In genomic region chr10:4095171-4095570, GRCh38 we compare ENCODE assay signal across 9 cellular contexts.
"Had no signal": no experiment of that assay in that cellular context is flagged by ENCODE, and none has a peak within 500 bp of the region (broad histone marks: within the 10 kb centered on the region; RNA-seq: fewer than 3 reads in every experiment).

No MANE protein-coding gene starts in this region.

- H3K4me3 Mint-ChIP-seq: GM23338, H9, HFFc6 had no signal

- ATAC-seq: GM23338, HCT116 had no signal

- H3K27ac ChIP-seq: GM23248 had no signal

- H3K4me1 ChIP-seq: HAP-1 had no signal

- H3K36me3 ChIP-seq: HAP-1 had no signal

- H3K9me3 ChIP-seq: HAP-1 had no signal

- H3K27ac Mint-ChIP-seq: GM23338, H9, HFFc6 had no signal

- H3K9me3 Mint-ChIP-seq: GM23338, H9, HFFc6 had no signal

- DNase-seq: GM23248, GOT3, H7, H9, HCEC 1CT, HFFc6 had no signal

- H3K4me1 Mint-ChIP-seq: GM23338 had no signal

- H3K4me3 ChIP-seq: GM23248, GM23338, HAP-1 had no signal
